16 cellular contexts compared by ENCODE assay signal in genomic region chr20:29319725-29320124, GRCh38.
"Had no signal": no experiment of that assay in that cellular context is flagged by ENCODE, and none has a peak within 500 bp of the region (broad histone marks: within the 10 kb centered on the region; RNA-seq: fewer than 3 reads in every experiment).

No MANE protein-coding gene starts in this region.

- H3K27ac ChIP-seq: gastroesophageal sphincter, left ventricle myocardium inferior, neutrophil, parathyroid adenoma, tibial nerve, uterus had no signal

- H3K27me3 Mint-ChIP-seq: activated B cell treated with CpG ODN at 0.5 μM for 24 hours; activated CD4-positive, alpha-beta T cell treated with anti-CD3 and anti-CD28 coated beads, Interleukin-2, amount 10 ng/mL, durations not matched to agents 7 days and 5 days had no signal

- H3K4me3 Mint-ChIP-seq: activated B cell treated with CpG ODN at 0.5 μM for 24 hours; activated CD4-positive, alpha-beta T cell treated with anti-CD3 and anti-CD28 coated beads, Interleukin-2, amount 10 ng/mL, durations not matched to agents 7 days and 5 days; stimulated activated effector memory CD8-positive, alpha-beta T cell treated with anti-CD3 and anti-CD28 coated beads, Interleukin-12 subunit alpha, Interleukin-12 subunit beta, amount 100 ng/mL, for 72 hours had no signal

- DNase-seq: activated B cell treated with CpG ODN at 0.5 μM for 24 hours; activated CD4-positive, alpha-beta T cell treated with anti-CD3 and anti-CD28 coated beads, Interleukin-2, amount 10 ng/mL, durations not matched to agents 7 days and 5 days; activated CD8-positive, alpha-beta memory T cell treated with anti-CD3 and anti-CD28 coated beads, Interleukin-2, amount 50 U/mL, for 48 hours; erythroblast; left ventricle myocardium inferior; mucosa of descending colon; naive thymus-derived CD8-positive, alpha-beta T cell; uterus had no signal

- H3K9ac ChIP-seq: parathyroid adenoma had no signal

- FAIRE-seq: colon, keratinocyte, TTC549 had no signal

- H3K27ac Mint-ChIP-seq: activated B cell treated with CpG ODN at 0.5 μM for 24 hours; activated CD4-positive, alpha-beta T cell treated with anti-CD3 and anti-CD28 coated beads, Interleukin-2, amount 10 ng/mL, durations not matched to agents 7 days and 5 days; naive thymus-derived CD8-positive, alpha-beta T cell; stimulated activated effector memory CD8-positive, alpha-beta T cell treated with anti-CD3 and anti-CD28 coated beads, Interleukin-12 subunit alpha, Interleukin-12 subunit beta, amount 100 ng/mL, for 72 hours had no signal

- H3K4me1 ChIP-seq: gastroesophageal sphincter, left ventricle myocardium inferior, parathyroid adenoma, tibial nerve, uterus had no signal

- H3K4me1 Mint-ChIP-seq: activated B cell treated with CpG ODN at 0.5 μM for 24 hours; activated CD4-positive, alpha-beta T cell treated with anti-CD3 and anti-CD28 coated beads, Interleukin-2, amount 10 ng/mL, durations not matched to agents 7 days and 5 days; stimulated activated effector memory CD8-positive, alpha-beta T cell treated with anti-CD3 and anti-CD28 coated beads, Interleukin-12 subunit alpha, Interleukin-12 subunit beta, amount 100 ng/mL, for 72 hours had no signal

- H3K4me3 ChIP-seq: mucosa of descending colon, uterus had no signal

- H3K36me3 ChIP-seq: gastroesophageal sphincter, left ventricle myocardium inferior, neutrophil, tibial nerve, uterus had no signal

- H3K9me3 ChIP-seq: neutrophil, uterus had no signal

- H3K36me3 Mint-ChIP-seq: naive thymus-derived CD8-positive, alpha-beta T cell; stimulated activated effector memory CD8-positive, alpha-beta T cell treated with anti-CD3 and anti-CD28 coated beads, Interleukin-12 subunit alpha, Interleukin-12 subunit beta, amount 100 ng/mL, for 72 hours had no signal
